In genomic region chr14:78254911-78255431, GRCh38 we compare ENCODE assay signal across 9 cellular contexts.
DNase-seq lines count a peak whose midpoint lies in the region; ATAC-seq, FAIRE-seq and TF ChIP-seq lines count a peak whose summit lies in the region.
"Had no signal": no experiment of that assay in that cellular context is flagged by ENCODE, and none has a peak within 500 bp of the region (broad histone marks: within the 10 kb centered on the region; RNA-seq: fewer than 3 reads in every experiment).

No MANE protein-coding gene starts in this region.

- intact Hi-C loops in PC-3 (cut with micrococcal nuclease) (no loop called here), heart left ventricle (cut with DNase I) (no loop called here)

- ATAC-seq in PC-3: no peak
- no peak for ATAC-seq in heart left ventricle

- CTCF ChIA-PET in PC-3 (lab: Charles Lee): no interaction called here

- no TSS peak for BruUV-seq in PC-3 (replicated peaks; lab: Mats Ljungman, UMichigan)

- H3K27me3 ChIP-seq in PC-3 (ENCODE audit: low read length) (no peaks in the 10 kb centered on the region), heart left ventricle (peaks cover 0 to 10% (median 0%) of the 10 kb centered on the region in 9 donors)

- no peaks in the 10 kb centered on the region for H3K9me2 ChIP-seq in PC-3 (replicated peaks; ENCODE audit: low read length)

- no peak overlapping the region for H3K9ac ChIP-seq in PC-3 (ENCODE audit: low read length)

- POLR2A ChIA-PET in PC-3 (lab: Charles Lee; ENCODE audit: unreplicated experiment): no interaction called here

- FAIRE-seq in HTR-8/SVneo (lab: Jason Lieb, UNC): no peak

- TF ChIP-seq POLR2A in heart left ventricle (IDR thresholded peaks at IDR 0.05): no peak

- no peak for TF ChIP-seq CTCF in PC-3 (conservative IDR thresholded peaks at IDR 0.05; ENCODE audit: low read depth, low read length)
- no peak for TF ChIP-seq CTCF in heart left ventricle (IDR thresholded peaks at IDR 0.05)

- 66 to 75% (median 67%) methylated on average over 9 of the region's 9 CpGs for WGBS in heart left ventricle, 4 donors

- H3K36me3 ChIP-seq in PC-3 (ENCODE audit: low read depth, low read length) (no peaks in the 10 kb centered on the region), heart left ventricle (no peaks in the 10 kb centered on the region)

- no peak overlapping the region for H2AFZ ChIP-seq in PC-3 (ENCODE audit: low read length)

- no peak overlapping the region for H3K4me2 ChIP-seq in PC-3 (ENCODE audit: low read length)

- no peak overlapping the region for H3K4me3 ChIP-seq in PC-3 (ENCODE audit: low read length)
- no peak overlapping the region for H3K4me3 ChIP-seq in heart left ventricle

- DNase-seq in DMS79 (lab: John Stamatoyannopoulos, UW) (peak; percentile 99), HTR-8/SVneo (ENCODE audit: insufficient read length, low spot score) (peak; percentile 52), PC-3 (peak; percentile 18), iris pigment epithelial cell (ENCODE audit: low read depth) (peak; percentile 4), heart left ventricle (no peak), DMS 273 treated with DMSO at 0.1 percent for 48 hours (lab: John Stamatoyannopoulos, UW) (no peak), inferior parietal cortex (ENCODE audit: extremely low spot score) (no peak)
- DNase-seq in activated effector memory CD4-positive, alpha-beta T cell treated with Interleukin-2 at 50 U/mL for 16 hours: no peak
- DNase-seq: Right ventricle myocardium superior had no signal

- H4K20me1 ChIP-seq in PC-3 (ENCODE audit: low read length): no peaks in the 10 kb centered on the region

- no peaks in the 10 kb centered on the region for H3K4me1 ChIP-seq in PC-3 (ENCODE audit: insufficient read depth, low read length)
- no peaks in the 10 kb centered on the region for H3K4me1 ChIP-seq in heart left ventricle

- no peaks in the 10 kb centered on the region for H3K79me2 ChIP-seq in PC-3 (ENCODE audit: low read length)

- H3K27ac ChIP-seq in PC-3 (ENCODE audit: low read length): no peak overlapping the region
- no peak overlapping the region for H3K27ac ChIP-seq in heart left ventricle

- no peaks in the 10 kb centered on the region for H3F3A ChIP-seq in PC-3 (ENCODE audit: low read length, unreplicated experiment)

- H3K9me3 ChIP-seq in PC-3 (ENCODE audit: low read length) (no peaks in the 10 kb centered on the region), heart left ventricle (no peaks in the 10 kb centered on the region)

Comparison
In these comparisons a context has a peak if more than half of its experiments do, and no peak if none do; other contexts are left out.
1. DNase-seq: peak in DMS79 (single experiment), HTR-8/SVneo (single experiment), PC-3 (single experiment) and iris pigment epithelial cell (single experiment); none in heart left ventricle (0 of 5), DMS 273 treated with DMSO at 0.1 percent for 48 hours (single experiment), inferior parietal cortex (single experiment) and activated effector memory CD4-positive, alpha-beta T cell treated with Interleukin-2 at 50 U/mL for 16 hours (single experiment).